9 cellular contexts compared by ENCODE assay signal in the genomic region with DNA sequence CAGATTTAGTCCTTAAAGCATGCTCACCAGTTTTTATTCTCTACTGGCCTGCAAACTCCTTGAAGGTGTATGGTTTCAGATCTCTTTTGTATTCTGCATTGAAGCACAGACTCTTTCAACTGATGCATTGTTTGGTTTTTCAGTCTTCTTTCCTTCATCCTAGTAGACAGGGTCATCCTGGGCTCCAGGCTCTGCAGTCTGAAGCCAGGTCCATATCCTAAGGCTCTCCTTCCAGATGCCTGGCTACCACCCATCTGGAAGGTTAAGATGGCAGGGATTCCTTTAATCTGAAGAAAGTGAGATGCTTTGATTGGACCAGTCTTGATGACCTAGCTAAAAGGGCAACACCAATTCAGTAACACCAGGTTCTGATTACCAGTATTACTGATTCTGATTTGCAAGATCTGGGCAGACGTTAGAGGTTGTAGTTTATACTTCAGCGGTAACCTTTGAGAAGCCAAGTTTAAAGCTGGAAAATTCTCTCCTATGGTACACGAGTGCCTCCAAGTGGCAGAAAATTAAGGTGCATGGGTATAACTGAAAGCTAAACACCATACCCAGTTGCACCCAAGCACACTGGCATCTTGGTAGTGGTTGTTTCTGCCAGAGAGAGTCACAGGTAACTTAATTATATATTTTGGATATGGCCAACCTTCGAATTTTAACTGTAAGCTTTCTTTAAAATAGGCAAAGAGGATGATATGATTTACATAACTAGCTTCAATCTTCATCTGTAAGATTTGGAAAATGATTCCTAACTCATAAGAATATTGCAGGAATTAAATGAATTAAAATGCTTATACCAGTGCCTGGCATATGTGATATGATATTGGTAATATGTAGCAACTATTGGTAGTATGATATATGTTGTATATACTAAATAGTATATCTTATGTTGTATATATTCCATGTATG.
A peak's percentile ranks its signal among the peaks of the same experiment; 100 is the strongest.
DNase-seq lines count a peak whose midpoint lies in the region; ATAC-seq, FAIRE-seq and TF ChIP-seq lines count a peak whose summit lies in the region.
"Had no signal": no experiment of that assay in that cellular context is flagged by ENCODE, and none has a peak within 500 bp of the region (broad histone marks: within the 10 kb centered on the region; RNA-seq: fewer than 3 reads in every experiment).

No MANE protein-coding gene starts in this region.

- peaks cover 10% of the 10 kb centered on the region for H3K9me3 Mint-ChIP-seq in activated CD8-positive, alpha-beta memory T cell treated with anti-CD3 and anti-CD28 coated beads, Interleukin-2, amount 10 ng/mL, durations not matched to agents 7 days and 5 days (ENCODE audit: low read depth)

- ATAC-seq in GM19455 (IDR thresholded peaks at IDR 0.05; ENCODE audit: unreplicated experiment) = no peak
- no peak for ATAC-seq in activated CD8-positive, alpha-beta memory T cell treated with anti-CD3 and anti-CD28 coated beads, Interleukin-2, amount 10 ng/mL, durations not matched to agents 7 days and 5 days

- H3K27me3 Mint-ChIP-seq in activated CD8-positive, alpha-beta memory T cell treated with anti-CD3 and anti-CD28 coated beads, Interleukin-2, amount 10 ng/mL, durations not matched to agents 7 days and 5 days = no peaks in the 10 kb centered on the region

- no peak overlapping the region for H3K4ac ChIP-seq in mesendoderm (ENCODE audit: low read depth, low read length)

- no peaks in the 10 kb centered on the region for H3K79me2 ChIP-seq in mesendoderm (ENCODE audit: control insufficient read depth, insufficient read depth, low read length)

- H3K27me3 ChIP-seq in mesendoderm (ENCODE audit: insufficient read depth, low read length, poor library complexity) = no peaks in the 10 kb centered on the region
- H3K27me3 ChIP-seq in effector memory CD4-positive, alpha-beta T cell (replicated peaks; ENCODE audit: control insufficient read depth, insufficient read depth, low read length, poor library complexity, severe bottlenecking) = no peaks in the 10 kb centered on the region

- no peak overlapping the region for H4K5ac ChIP-seq in mesendoderm (ENCODE audit: low read length)

- H3K36me3 ChIP-seq in mesendoderm (ENCODE audit: control insufficient read depth, insufficient read depth, low read length) = no peaks in the 10 kb centered on the region
- H3K36me3 ChIP-seq in effector memory CD4-positive, alpha-beta T cell (ENCODE audit: control insufficient read depth, insufficient read depth, low read length) = no peaks in the 10 kb centered on the region

- no peaks in the 10 kb centered on the region for H3K36me3 Mint-ChIP-seq in activated CD8-positive, alpha-beta memory T cell treated with anti-CD3 and anti-CD28 coated beads, Interleukin-2, amount 10 ng/mL, durations not matched to agents 7 days and 5 days

- no peak overlapping the region for H3K9ac ChIP-seq in mesendoderm (ENCODE audit: low read length)

- no peak overlapping the region for H3K18ac ChIP-seq in mesendoderm (ENCODE audit: low read length)

- H3K9me3 ChIP-seq in effector memory CD4-positive, alpha-beta T cell (ENCODE audit: control insufficient read depth, low read length) = peaks cover 2% of the 10 kb centered on the region

- no peak overlapping the region for H2AK5ac ChIP-seq in mesendoderm (ENCODE audit: low read length)

- H3K4me2 ChIP-seq in mesendoderm (ENCODE audit: low read length) = no peak overlapping the region

- no peak overlapping the region for H2BK15ac ChIP-seq in mesendoderm (replicated peaks; ENCODE audit: low read depth)

- H2BK5ac ChIP-seq in mesendoderm (ENCODE audit: low read length) = no peak overlapping the region

- peak; percentile 90 for TF ChIP-seq CTCF in choroid plexus epithelial cell (conservative IDR thresholded peaks at IDR 0.05; ENCODE audit: low read depth, low read length)

- no peak overlapping the region for H3K27ac ChIP-seq in mesendoderm (ENCODE audit: low read depth, low read length)
- no peak overlapping the region for H3K27ac ChIP-seq in effector memory CD4-positive, alpha-beta T cell (ENCODE audit: insufficient read depth, low read length, poor library complexity, severe bottlenecking)
- H3K27ac ChIP-seq: epithelial cell of prostate had no signal

- WGBS in mesendoderm (ENCODE audit: extremely low coverage, insufficient coverage, low lambda C conversion rate) = no CpG with 5 or more reads among the region's 4 CpGs

- H2BK120ac ChIP-seq in mesendoderm (ENCODE audit: low read depth, low read length) = no peak overlapping the region

- DNase-seq in AML-193 (lab: John Stamatoyannopoulos, UW) = peak; percentile 28 to 29
- DNase-seq in H54 (ENCODE audit: insufficient read length, low spot score) = peak; percentile 19
- peak; percentile 75 for DNase-seq in NCI-H748 (lab: John Stamatoyannopoulos, UW; ENCODE audit: unreplicated experiment)
- peak; percentile 69 for DNase-seq in choroid plexus epithelial cell (ENCODE audit: low read depth)
- peak; percentile 77 for DNase-seq in mesendoderm
- DNase-seq in effector memory CD4-positive, alpha-beta T cell = no peak
- no peak for DNase-seq in activated CD8-positive, alpha-beta memory T cell treated with anti-CD3 and anti-CD28 coated beads, Interleukin-2, amount 10 ng/mL, durations not matched to agents 7 days and 5 days

- no peak overlapping the region for H3K23ac ChIP-seq in mesendoderm (ENCODE audit: low read length)

- TF ChIP-seq POLR2A in H54 (IDR thresholded peaks at IDR 0.05; ENCODE audit: low read depth, low read length) = no peak

- H3K4me1 ChIP-seq in mesendoderm (ENCODE audit: control insufficient read depth, low read depth, low read length) = no peaks in the 10 kb centered on the region
- no peaks in the 10 kb centered on the region for H3K4me1 ChIP-seq in effector memory CD4-positive, alpha-beta T cell (ENCODE audit: control insufficient read depth, insufficient read depth, low read length, poor library complexity, severe bottlenecking)

- no peaks in the 10 kb centered on the region for H3K4me1 Mint-ChIP-seq in activated CD8-positive, alpha-beta memory T cell treated with anti-CD3 and anti-CD28 coated beads, Interleukin-2, amount 10 ng/mL, durations not matched to agents 7 days and 5 days

- no peaks in the 10 kb centered on the region for H3K79me1 ChIP-seq in mesendoderm (ENCODE audit: low read length)

- no peak overlapping the region for H3K4me3 ChIP-seq in choroid plexus epithelial cell (ENCODE audit: low read depth, low read length)
- no peak overlapping the region for H3K4me3 ChIP-seq in mesendoderm (ENCODE audit: low read length)
- H3K4me3 ChIP-seq in effector memory CD4-positive, alpha-beta T cell (ENCODE audit: insufficient read depth, low read depth, low read length, poor library complexity, severe bottlenecking) = no peak overlapping the region

- no peak overlapping the region for H3K27ac Mint-ChIP-seq in activated CD8-positive, alpha-beta memory T cell treated with anti-CD3 and anti-CD28 coated beads, Interleukin-2, amount 10 ng/mL, durations not matched to agents 7 days and 5 days

- CTCF ChIA-PET in activated CD8-positive, alpha-beta memory T cell treated with anti-CD3 and anti-CD28 coated beads, Interleukin-2, amount 10 ng/mL, durations not matched to agents 7 days and 5 days (lab: Charles Lee) = no interaction called here

- H4K8ac ChIP-seq in mesendoderm (ENCODE audit: low read depth, low read length) = no peak overlapping the region

- FAIRE-seq in H54 (lab: Jason Lieb, UNC) = peak; percentile 93

- H3K56ac ChIP-seq in mesendoderm (ENCODE audit: low read length) = peak overlapping the region; percentile 18

- no peak overlapping the region for H3K4me3 Mint-ChIP-seq in activated CD8-positive, alpha-beta memory T cell treated with anti-CD3 and anti-CD28 coated beads, Interleukin-2, amount 10 ng/mL, durations not matched to agents 7 days and 5 days

Comparison
In these comparisons a context has a peak if more than half of its experiments do, and no peak if none do; other contexts are left out.
1. DNase-seq: peak in AML-193 (2 of 2), H54 (single experiment), NCI-H748 (single experiment), choroid plexus epithelial cell (single experiment) and mesendoderm (single experiment); none in effector memory CD4-positive, alpha-beta T cell (0 of 3) and activated CD8-positive, alpha-beta memory T cell treated with anti-CD3 and anti-CD28 coated beads, Interleukin-2, amount 10 ng/mL, durations not matched to agents 7 days and 5 days (single experiment).